Comparison of ENCODE assay signal across 3 cellular contexts in the genomic region with DNA sequence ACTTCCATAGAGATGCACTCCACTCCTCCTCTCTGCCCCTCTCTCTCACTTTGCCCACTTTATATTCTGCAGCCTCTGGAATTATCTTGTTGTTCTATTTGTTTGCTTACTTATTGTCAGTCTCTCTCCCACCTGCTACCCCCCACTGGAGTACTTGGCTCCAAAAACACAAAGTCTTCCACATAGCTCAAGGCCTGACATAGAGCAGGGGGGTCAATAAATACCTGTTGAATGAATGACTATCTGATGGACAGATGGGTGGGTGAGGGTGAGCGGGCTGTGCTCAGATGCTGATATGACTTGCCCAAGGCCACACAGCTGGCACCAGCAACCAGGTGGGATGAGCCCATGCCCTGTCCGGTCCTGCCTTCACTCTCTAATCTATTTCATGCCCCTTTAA.
A peak's percentile ranks its signal among the peaks of the same experiment; 100 is the strongest.
TF ChIP-seq lines count a peak whose summit lies in the region.

No MANE protein-coding gene starts in this region.

TF ChIP-seq in SK-N-SH, 30 proteins besides CTCF, POLR2A, EP300 and RAD21:
- no peak for TF ChIP-seq JUND (IDR thresholded peaks at IDR 0.05)
- 0 out of 2 replicates have a peak, but pooled peaks have one; percentile 22 for TF ChIP-seq GATA2 (CRISPR knock-in tag; IDR thresholded peaks at IDR 0.05)

TF ChIP-seq in SK-N-SH treated with all-trans-retinoic acid at 6 μM for 48 hours, 23 proteins besides CTCF, POLR2A, EP300 and RAD21:
- TF ChIP-seq ZC3H10 (CRISPR knock-in tag; IDR thresholded peaks at IDR 0.05) (no peak), ZNF565 (CRISPR knock-in tag; conservative IDR thresholded peaks at IDR 0.05; ENCODE audit: low read depth) (no peak), ISL1 (CRISPR knock-in tag; IDR thresholded peaks at IDR 0.05) (no peak), ZNF8 (CRISPR knock-in tag; IDR thresholded peaks at IDR 0.05) (no peak), ZNF70 (CRISPR knock-in tag; IDR thresholded peaks at IDR 0.05) (no peak), TCF4 (CRISPR knock-in tag; IDR thresholded peaks at IDR 0.05; ENCODE audit: borderline replicate concordance) (no peak), ZFP3 (CRISPR knock-in tag; IDR thresholded peaks at IDR 0.05) (no peak), ZFP30 (CRISPR knock-in tag; IDR thresholded peaks at IDR 0.05) (no peak), GLIS3 (CRISPR knock-in tag; IDR thresholded peaks at IDR 0.05) (no peak), PPARA (CRISPR knock-in tag; IDR thresholded peaks at IDR 0.05; ENCODE audit: borderline replicate concordance) (no peak), RARB (CRISPR knock-in tag; IDR thresholded peaks at IDR 0.05) (no peak), ESRRG (CRISPR knock-in tag; IDR thresholded peaks at IDR 0.05) (no peak), TOX (CRISPR knock-in tag; IDR thresholded peaks at IDR 0.05; ENCODE audit: borderline replicate concordance) (no peak), SNAI2 (CRISPR knock-in tag; IDR thresholded peaks at IDR 0.05) (no peak), OSR1 (CRISPR knock-in tag; IDR thresholded peaks at IDR 0.05) (no peak)
- TF ChIP-seq, protein P1, sequence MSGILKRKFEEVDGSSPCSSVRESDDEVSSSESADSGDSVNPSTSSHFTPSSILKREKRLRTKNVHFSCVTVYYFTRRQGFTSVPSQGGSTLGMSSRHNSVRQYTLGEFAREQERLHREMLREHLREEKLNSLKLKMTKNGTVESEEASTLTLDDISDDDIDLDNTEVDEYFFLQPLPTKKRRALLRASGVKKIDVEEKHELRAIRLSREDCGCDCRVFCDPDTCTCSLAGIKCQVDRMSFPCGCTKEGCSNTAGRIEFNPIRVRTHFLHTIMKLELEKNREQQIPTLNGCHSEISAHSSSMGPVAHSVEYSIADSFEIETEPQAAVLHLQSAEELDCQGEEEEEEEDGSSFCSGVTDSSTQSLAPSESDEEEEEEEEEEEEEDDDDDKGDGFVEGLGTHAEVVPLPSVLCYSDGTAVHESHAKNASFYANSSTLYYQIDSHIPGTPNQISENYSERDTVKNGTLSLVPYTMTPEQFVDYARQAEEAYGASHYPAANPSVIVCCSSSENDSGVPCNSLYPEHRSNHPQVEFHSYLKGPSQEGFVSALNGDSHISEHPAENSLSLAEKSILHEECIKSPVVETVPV (CRISPR knock-in tag; IDR thresholded peaks at IDR 0.05) = no peak
- TF ChIP-seq, protein P2, sequence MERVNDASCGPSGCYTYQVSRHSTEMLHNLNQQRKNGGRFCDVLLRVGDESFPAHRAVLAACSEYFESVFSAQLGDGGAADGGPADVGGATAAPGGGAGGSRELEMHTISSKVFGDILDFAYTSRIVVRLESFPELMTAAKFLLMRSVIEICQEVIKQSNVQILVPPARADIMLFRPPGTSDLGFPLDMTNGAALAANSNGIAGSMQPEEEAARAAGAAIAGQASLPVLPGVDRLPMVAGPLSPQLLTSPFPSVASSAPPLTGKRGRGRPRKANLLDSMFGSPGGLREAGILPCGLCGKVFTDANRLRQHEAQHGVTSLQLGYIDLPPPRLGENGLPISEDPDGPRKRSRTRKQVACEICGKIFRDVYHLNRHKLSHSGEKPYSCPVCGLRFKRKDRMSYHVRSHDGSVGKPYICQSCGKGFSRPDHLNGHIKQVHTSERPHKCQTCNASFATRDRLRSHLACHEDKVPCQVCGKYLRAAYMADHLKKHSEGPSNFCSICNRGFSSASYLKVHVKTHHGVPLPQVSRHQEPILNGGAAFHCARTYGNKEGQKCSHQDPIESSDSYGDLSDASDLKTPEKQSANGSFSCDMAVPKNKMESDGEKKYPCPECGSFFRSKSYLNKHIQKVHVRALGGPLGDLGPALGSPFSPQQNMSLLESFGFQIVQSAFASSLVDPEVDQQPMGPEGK (CRISPR knock-in tag; IDR thresholded peaks at IDR 0.05; ENCODE audit: borderline replicate concordance) = no peak
- TF ChIP-seq, protein P3, sequence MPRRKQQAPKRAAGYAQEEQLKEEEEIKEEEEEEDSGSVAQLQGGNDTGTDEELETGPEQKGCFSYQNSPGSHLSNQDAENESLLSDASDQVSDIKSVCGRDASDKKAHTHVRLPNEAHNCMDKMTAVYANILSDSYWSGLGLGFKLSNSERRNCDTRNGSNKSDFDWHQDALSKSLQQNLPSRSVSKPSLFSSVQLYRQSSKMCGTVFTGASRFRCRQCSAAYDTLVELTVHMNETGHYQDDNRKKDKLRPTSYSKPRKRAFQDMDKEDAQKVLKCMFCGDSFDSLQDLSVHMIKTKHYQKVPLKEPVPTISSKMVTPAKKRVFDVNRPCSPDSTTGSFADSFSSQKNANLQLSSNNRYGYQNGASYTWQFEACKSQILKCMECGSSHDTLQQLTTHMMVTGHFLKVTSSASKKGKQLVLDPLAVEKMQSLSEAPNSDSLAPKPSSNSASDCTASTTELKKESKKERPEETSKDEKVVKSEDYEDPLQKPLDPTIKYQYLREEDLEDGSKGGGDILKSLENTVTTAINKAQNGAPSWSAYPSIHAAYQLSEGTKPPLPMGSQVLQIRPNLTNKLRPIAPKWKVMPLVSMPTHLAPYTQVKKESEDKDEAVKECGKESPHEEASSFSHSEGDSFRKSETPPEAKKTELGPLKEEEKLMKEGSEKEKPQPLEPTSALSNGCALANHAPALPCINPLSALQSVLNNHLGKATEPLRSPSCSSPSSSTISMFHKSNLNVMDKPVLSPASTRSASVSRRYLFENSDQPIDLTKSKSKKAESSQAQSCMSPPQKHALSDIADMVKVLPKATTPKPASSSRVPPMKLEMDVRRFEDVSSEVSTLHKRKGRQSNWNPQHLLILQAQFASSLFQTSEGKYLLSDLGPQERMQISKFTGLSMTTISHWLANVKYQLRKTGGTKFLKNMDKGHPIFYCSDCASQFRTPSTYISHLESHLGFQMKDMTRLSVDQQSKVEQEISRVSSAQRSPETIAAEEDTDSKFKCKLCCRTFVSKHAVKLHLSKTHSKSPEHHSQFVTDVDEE (CRISPR knock-in tag; IDR thresholded peaks at IDR 0.05) = no peak
- TF ChIP-seq, protein P4, sequence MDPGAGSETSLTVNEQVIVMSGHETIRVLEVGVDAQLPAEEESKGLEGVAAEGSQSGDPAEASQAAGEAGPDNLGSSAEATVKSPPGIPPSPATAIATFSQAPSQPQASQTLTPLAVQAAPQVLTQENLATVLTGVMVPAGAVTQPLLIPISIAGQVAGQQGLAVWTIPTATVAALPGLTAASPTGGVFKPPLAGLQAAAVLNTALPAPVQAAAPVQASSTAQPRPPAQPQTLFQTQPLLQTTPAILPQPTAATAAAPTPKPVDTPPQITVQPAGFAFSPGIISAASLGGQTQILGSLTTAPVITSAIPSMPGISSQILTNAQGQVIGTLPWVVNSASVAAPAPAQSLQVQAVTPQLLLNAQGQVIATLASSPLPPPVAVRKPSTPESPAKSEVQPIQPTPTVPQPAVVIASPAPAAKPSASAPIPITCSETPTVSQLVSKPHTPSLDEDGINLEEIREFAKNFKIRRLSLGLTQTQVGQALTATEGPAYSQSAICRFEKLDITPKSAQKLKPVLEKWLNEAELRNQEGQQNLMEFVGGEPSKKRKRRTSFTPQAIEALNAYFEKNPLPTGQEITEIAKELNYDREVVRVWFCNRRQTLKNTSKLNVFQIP (CRISPR knock-in tag; IDR thresholded peaks at IDR 0.05; ENCODE audit: borderline replicate concordance, low read depth) = no peak

TF ChIP-seq in H1, 55 proteins besides CTCF, POLR2A, EP300 and RAD21 (continued from another document):
- TF ChIP-seq KDM5A (IDR thresholded peaks at IDR 0.05; ENCODE audit: low read length) (no peak), CEBPB (IDR thresholded peaks at IDR 0.05; ENCODE audit: low read depth, low read length) (no peak), TAF1 (IDR thresholded peaks at IDR 0.05; ENCODE audit: low read depth, low read length) (no peak), SIRT6 (IDR thresholded peaks at IDR 0.05; ENCODE audit: low read length) (no peak), BRCA1 (IDR thresholded peaks at IDR 0.05; ENCODE audit: low read depth, low read length) (no peak), BCL11A (IDR thresholded peaks at IDR 0.05; ENCODE audit: low read depth in 2 of 2, low read length in 2 of 2) (no peak), CTBP2 (IDR thresholded peaks at IDR 0.05; ENCODE audit: borderline replicate concordance, insufficient read depth, insufficient read length, low read length) (no peak), CREB1 (IDR thresholded peaks at IDR 0.05) (no peak), SAP30 (IDR thresholded peaks at IDR 0.05; ENCODE audit: insufficient read depth, insufficient replicate concordance, low read length) (no peak), GABPA (IDR thresholded peaks at IDR 0.05; ENCODE audit: borderline replicate concordance, insufficient read depth, low read length) (no peak), GTF2F1 (IDR thresholded peaks at IDR 0.05; ENCODE audit: borderline replicate concordance, low read depth, low read length) (no peak), JUN (IDR thresholded peaks at IDR 0.05; ENCODE audit: low read depth, low read length) (no peak)
- TF ChIP-seq, protein P5, sequence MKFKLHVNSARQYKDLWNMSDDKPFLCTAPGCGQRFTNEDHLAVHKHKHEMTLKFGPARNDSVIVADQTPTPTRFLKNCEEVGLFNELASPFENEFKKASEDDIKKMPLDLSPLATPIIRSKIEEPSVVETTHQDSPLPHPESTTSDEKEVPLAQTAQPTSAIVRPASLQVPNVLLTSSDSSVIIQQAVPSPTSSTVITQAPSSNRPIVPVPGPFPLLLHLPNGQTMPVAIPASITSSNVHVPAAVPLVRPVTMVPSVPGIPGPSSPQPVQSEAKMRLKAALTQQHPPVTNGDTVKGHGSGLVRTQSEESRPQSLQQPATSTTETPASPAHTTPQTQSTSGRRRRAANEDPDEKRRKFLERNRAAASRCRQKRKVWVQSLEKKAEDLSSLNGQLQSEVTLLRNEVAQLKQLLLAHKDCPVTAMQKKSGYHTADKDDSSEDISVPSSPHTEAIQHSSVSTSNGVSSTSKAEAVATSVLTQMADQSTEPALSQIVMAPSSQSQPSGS (IDR thresholded peaks at IDR 0.05; ENCODE audit: low read length) = no peak
